In genomic region chr16:56932588-56933265, GRCh38 we compare ENCODE assay signal across 8 cellular contexts. TPM values are rescaled to one million over a fixed set of nuclear protein-coding genes. Genes with fewer than 3 reads are reported as not detected.
A peak's percentile ranks its signal among the peaks of the same experiment; 100 is the strongest.
DNase-seq lines count a peak whose midpoint lies in the region; ATAC-seq and TF ChIP-seq lines count a peak whose summit lies in the region.

No MANE protein-coding gene starts in this region.

- 0 to 1% methylated on average over 18 to 22 of the region's 26 CpGs for WGBS in mesodermal cell (ENCODE audit: insufficient coverage in 2 of 2), 2 experiments

- H3K4me3 Mint-ChIP-seq in activated CD8-positive, alpha-beta memory T cell treated with anti-CD3 and anti-CD28 coated beads, Interleukin-2, amount 10 ng/mL, durations not matched to agents 7 days and 5 days = peak overlapping the region; percentile 92

- H3K27me3 ChIP-seq in stomach smooth muscle (ENCODE audit: control insufficient read depth in 1 of 2, insufficient read depth in 2 of 2, low read length in 2 of 2) = no peaks in the 10 kb centered on the region

- peak overlapping the region; percentile 98 for H3K27ac Mint-ChIP-seq in activated CD8-positive, alpha-beta memory T cell treated with anti-CD3 and anti-CD28 coated beads, Interleukin-2, amount 10 ng/mL, durations not matched to agents 7 days and 5 days

- CTCF ChIA-PET in HEK293 (lab: Yijun Ruan, JAX) = interaction anchor here (1.1 to 1.6 kb wide), 2 partner anchors 18 to 64 kb away, joined by 3 to 5 read pairs; no protein-coding TSS in a partner anchor
- CTCF ChIA-PET in activated CD8-positive, alpha-beta memory T cell treated with anti-CD3 and anti-CD28 coated beads, Interleukin-2, amount 10 ng/mL, durations not matched to agents 7 days and 5 days (lab: Charles Lee) = interaction anchor here (1.0 to 2.4 kb wide), 6 partner anchors 9 to 66 kb away, joined by 3 to 8 read pairs (median 4); no protein-coding TSS in a partner anchor

- peak; percentile 16 for ATAC-seq in activated CD8-positive, alpha-beta memory T cell treated with anti-CD3 and anti-CD28 coated beads, Interleukin-2, amount 10 ng/mL, durations not matched to agents 7 days and 5 days

- no peak for TF ChIP-seq CTCF in HEK293 (tag by site-specific recombination; IDR thresholded peaks at IDR 0.05)
- no peak for TF ChIP-seq CTCF in epithelial cell of esophagus (IDR thresholded peaks at IDR 0.05; ENCODE audit: insufficient read depth, low read depth, low read length, missing control alignments)

- peak; percentile 39 for DNase-seq in DMS153 (lab: John Stamatoyannopoulos, UW)
- DNase-seq in NCI-H748 (lab: John Stamatoyannopoulos, UW; ENCODE audit: unreplicated experiment) = peak; percentile 69
- peak; percentile 75 for DNase-seq in activated CD8-positive, alpha-beta memory T cell treated with anti-CD3 and anti-CD28 coated beads, Interleukin-2, amount 10 ng/mL, durations not matched to agents 7 days and 5 days
- peak; percentile 81 for DNase-seq in epithelial cell of esophagus (ENCODE audit: low read depth)
- no peak for DNase-seq in COLO829 (ENCODE audit: low spot score)

- no peaks in the 10 kb centered on the region for H3K9me3 Mint-ChIP-seq in activated CD8-positive, alpha-beta memory T cell treated with anti-CD3 and anti-CD28 coated beads, Interleukin-2, amount 10 ng/mL, durations not matched to agents 7 days and 5 days (ENCODE audit: low read depth)

- peak overlapping the region; percentile 96 to 97 for H3K9ac ChIP-seq in stomach smooth muscle (ENCODE audit: low read length in 2 of 2)

- H3K4me1 ChIP-seq in HEK293 (ENCODE audit: control insufficient read depth, insufficient read depth, low read length) = peaks cover 3% of the 10 kb centered on the region; the same call in 1 of the 2 replicates
- H3K4me1 ChIP-seq in mesodermal cell (ENCODE audit: control insufficient read depth, insufficient read depth, low read length, poor library complexity, severe bottlenecking) = no peaks in the 10 kb centered on the region
- peaks cover 17% of the 10 kb centered on the region for H3K4me1 ChIP-seq in stomach smooth muscle (ENCODE audit: control insufficient read depth, insufficient read depth, low read length)

- POLR2A ChIA-PET in HEK293 (lab: Yijun Ruan, JAX) = interaction anchor here (0.5 to 3.3 kb wide), 8 partner anchors 9 to 118 kb away, joined by 3 to 16 read pairs (median 5); no protein-coding TSS in a partner anchor

- H3K9me3 ChIP-seq in HEK293 (ENCODE audit: control insufficient read depth, insufficient read depth, low read depth, low read length) = no peaks in the 10 kb centered on the region
- no peaks in the 10 kb centered on the region for H3K9me3 ChIP-seq in mesodermal cell (ENCODE audit: control insufficient read depth, low read length)
- no peaks in the 10 kb centered on the region for H3K9me3 ChIP-seq in stomach smooth muscle (ENCODE audit: control insufficient read depth in 2 of 2, low read length in 2 of 2)

- H3K4me3 ChIP-seq in HEK293 (ENCODE audit: low read depth, low read length) (peak overlapping the region; percentile 67), epithelial cell of esophagus (ENCODE audit: low read length) (peak overlapping the region; percentile 97), mesodermal cell (ENCODE audit: extremely low read depth, insufficient read depth, low read length, poor library complexity, severe bottlenecking) (peak overlapping the region; percentile 98), stomach smooth muscle (ENCODE audit: low read length in 2 of 2) (peak overlapping the region; percentile 98 to 99)

- H3K36me3 ChIP-seq in HEK293 (ENCODE audit: control insufficient read depth in 2 of 2, insufficient read depth in 1 of 2, low read length in 2 of 2) (peaks cover 14 to 27% of the 10 kb centered on the region in 2 experiments), mesodermal cell (ENCODE audit: control insufficient read depth, insufficient read depth, low read length) (peaks cover 41% of the 10 kb centered on the region), stomach smooth muscle (ENCODE audit: control insufficient read depth in 2 of 2, insufficient read depth in 2 of 2, low read length in 2 of 2) (peaks cover 19 to 22% of the 10 kb centered on the region in 2 donors)

- H3K36me3 Mint-ChIP-seq in activated CD8-positive, alpha-beta memory T cell treated with anti-CD3 and anti-CD28 coated beads, Interleukin-2, amount 10 ng/mL, durations not matched to agents 7 days and 5 days = peaks cover 47% of the 10 kb centered on the region

- H3K27ac ChIP-seq in HEK293 (ENCODE audit: extremely low read depth, low read depth, low read length) (peak overlapping the region; percentile 74), mesodermal cell (ENCODE audit: low read depth, low read length, severe bottlenecking) (peak overlapping the region; percentile 97), stomach smooth muscle (ENCODE audit: low read length) (peak overlapping the region; percentile 97)

- H3K27me3 Mint-ChIP-seq in activated CD8-positive, alpha-beta memory T cell treated with anti-CD3 and anti-CD28 coated beads, Interleukin-2, amount 10 ng/mL, durations not matched to agents 7 days and 5 days = no peaks in the 10 kb centered on the region

- peaks cover 45% of the 10 kb centered on the region for H3K4me1 Mint-ChIP-seq in activated CD8-positive, alpha-beta memory T cell treated with anti-CD3 and anti-CD28 coated beads, Interleukin-2, amount 10 ng/mL, durations not matched to agents 7 days and 5 days

TF ChIP-seq in HEK293, 187 proteins besides CTCF, POLR2A, EP300 and RAD21 (continues in another document):
- TF ChIP-seq SP2 (tag by site-specific recombination; IDR thresholded peaks at IDR 0.05) = peak; percentile 13
- peak; percentile 70 for TF ChIP-seq FEZF1 (tag by site-specific recombination; IDR thresholded peaks at IDR 0.05)
- 0 out of 2 replicates have a peak, but pooled peaks have one; percentile 19 for TF ChIP-seq ZNF2 (tag by site-specific recombination; IDR thresholded peaks at IDR 0.05)
- TF ChIP-seq ZXDB (tag by site-specific recombination; IDR thresholded peaks at IDR 0.05) = peak; percentile 23; the same call in 1 of the 2 replicates
- no peak for TF ChIP-seq ZNF292 (tag by site-specific recombination; IDR thresholded peaks at IDR 0.05; ENCODE audit: borderline replicate concordance, low read depth)
- peak; percentile 85 for TF ChIP-seq ZNF341 (tag by site-specific recombination; IDR thresholded peaks at IDR 0.05; ENCODE audit: low read depth)
- peak; percentile 60 for TF ChIP-seq ZBTB17 (tag by site-specific recombination; IDR thresholded peaks at IDR 0.05)
- TF ChIP-seq ZNF324 (tag by site-specific recombination; IDR thresholded peaks at IDR 0.05) = no peak
- no peak for TF ChIP-seq ZNF16 (tag by site-specific recombination; IDR thresholded peaks at IDR 0.05; ENCODE audit: low read depth)
- peak; percentile 16; the same call in 1 of the 2 replicates for TF ChIP-seq ZNF335 (tag by site-specific recombination; conservative IDR thresholded peaks at IDR 0.05)
- TF ChIP-seq ZNF571 (tag by site-specific recombination; IDR thresholded peaks at IDR 0.05) = no peak
- peak; percentile 33; the same call in 1 of the 2 replicates for TF ChIP-seq PRDM1 (tag by site-specific recombination; IDR thresholded peaks at IDR 0.05)
- TF ChIP-seq ZNF660 (tag by site-specific recombination; IDR thresholded peaks at IDR 0.05) = 0 out of 2 replicates have a peak, but pooled peaks have one; percentile 17
- TF ChIP-seq ZNF555 (tag by site-specific recombination; conservative IDR thresholded peaks at IDR 0.05) = no peak
- TF ChIP-seq KLF17 (tag by site-specific recombination; IDR thresholded peaks at IDR 0.05) = 0 out of 2 replicates have a peak, but pooled peaks have one; percentile 24
- TF ChIP-seq KLF1 (tag by site-specific recombination; IDR thresholded peaks at IDR 0.05) = peak; percentile 30; the same call in 1 of the 2 replicates
- no peak for TF ChIP-seq ZBTB21 (tag by site-specific recombination; IDR thresholded peaks at IDR 0.05)

RNA-seq across cellular contexts. Expression of gene HERPUD1, which starts 0.8 kb away (rescaled TPM):
- total RNA-seq in activated CD8-positive, alpha-beta memory T cell treated with anti-CD3 and anti-CD28 coated beads, Interleukin-2, amount 10 ng/mL, durations not matched to agents 7 days and 5 days = 100 to 1,000 TPM; 127 to 149 TPM
- polyA plus RNA-seq in mesodermal cell (2013, experiment 1 of 2) = 86.7 TPM
- polyA plus RNA-seq in mesodermal cell (2013, experiment 2 of 2) = 84.5 TPM

RNA-seq across cellular contexts. Expression of gene CETP, which starts 29.0 kb away (rescaled TPM):
- not detected for total RNA-seq in activated CD8-positive, alpha-beta memory T cell treated with anti-CD3 and anti-CD28 coated beads, Interleukin-2, amount 10 ng/mL, durations not matched to agents 7 days and 5 days
- polyA plus RNA-seq in mesodermal cell (2013, experiment 1 of 2) = 0.26 TPM
- not detected for polyA plus RNA-seq in mesodermal cell (2013, experiment 2 of 2)

RNA-seq across cellular contexts. Expression of gene NLRC5, which starts 56.6 kb away (rescaled TPM):
- total RNA-seq in activated CD8-positive, alpha-beta memory T cell treated with anti-CD3 and anti-CD28 coated beads, Interleukin-2, amount 10 ng/mL, durations not matched to agents 7 days and 5 days = 100 to 1,000 TPM; 156 to 287 TPM
- 0.44 TPM for polyA plus RNA-seq in mesodermal cell (2013, experiment 1 of 2)
- polyA plus RNA-seq in mesodermal cell (2013, experiment 2 of 2) = 0.30 TPM
